ENCODE assay signal across 9 cellular contexts in genomic region chr5:55227738-55228430, GRCh38. TPM values are rescaled to one million over a fixed set of nuclear protein-coding genes. Genes with fewer than 3 reads are reported as not detected.
DNase-seq lines count a peak whose midpoint lies in the region; ATAC-seq and TF ChIP-seq lines count a peak whose summit lies in the region.
"Had no signal": no experiment of that assay in that cellular context is flagged by ENCODE, and none has a peak within 500 bp of the region (broad histone marks: within the 10 kb centered on the region; RNA-seq: fewer than 3 reads in every experiment).

No MANE protein-coding gene starts in this region.

- H3K27ac Mint-ChIP-seq in stimulated activated effector memory CD8-positive, alpha-beta T cell treated with anti-CD3 and anti-CD28 coated beads, Interleukin-12 subunit alpha, Interleukin-12 subunit beta, amount 100 ng/mL, for 72 hours: peak overlapping the region; percentile 60

- no peaks in the 10 kb centered on the region for H4K20me1 ChIP-seq in hepatocyte (ENCODE audit: insufficient read depth, poor library complexity, severe bottlenecking)

- H3K79me2 ChIP-seq in hepatocyte: no peaks in the 10 kb centered on the region

- peak overlapping the region; percentile 74 for H3K4me3 Mint-ChIP-seq in stimulated activated effector memory CD8-positive, alpha-beta T cell treated with anti-CD3 and anti-CD28 coated beads, Interleukin-12 subunit alpha, Interleukin-12 subunit beta, amount 100 ng/mL, for 72 hours

- H3K27me3 ChIP-seq in hepatocyte: peaks cover 99% of the 10 kb centered on the region

- no peaks in the 10 kb centered on the region for H3K9me3 ChIP-seq in SK-N-MC (ENCODE audit: low read depth, low read length)
- no peaks in the 10 kb centered on the region for H3K9me3 ChIP-seq in hepatocyte (ENCODE audit: low read depth)

- H3K9ac ChIP-seq in SK-N-MC (ENCODE audit: insufficient read length): peak overlapping the region; percentile 74

- no peaks in the 10 kb centered on the region for H3K9me3 Mint-ChIP-seq in stimulated activated effector memory CD8-positive, alpha-beta T cell treated with anti-CD3 and anti-CD28 coated beads, Interleukin-12 subunit alpha, Interleukin-12 subunit beta, amount 100 ng/mL, for 72 hours

- H2AFZ ChIP-seq in hepatocyte: peak overlapping the region; percentile 66

- peak overlapping the region; percentile 92 for H3K4me3 ChIP-seq in SK-N-MC
- H3K4me3 ChIP-seq in hepatocyte: peak overlapping the region; percentile 52

- H3K27ac ChIP-seq in SK-N-MC (no peak overlapping the region), hepatocyte (no peak overlapping the region)

- H3K9me2 ChIP-seq in hepatocyte (replicated peaks; ENCODE audit: insufficient read depth): no peaks in the 10 kb centered on the region

- H3K4me1 ChIP-seq in hepatocyte (ENCODE audit: insufficient read depth): peaks cover 36% of the 10 kb centered on the region

- H3K4me2 ChIP-seq in hepatocyte: peak overlapping the region; percentile 96

- H3K36me3 ChIP-seq in SK-N-MC (ENCODE audit: insufficient read depth, low read length): no peaks in the 10 kb centered on the region
- no peaks in the 10 kb centered on the region for H3K36me3 ChIP-seq in hepatocyte (replicated peaks; ENCODE audit: insufficient read depth, low read depth)

- ATAC-seq in stimulated activated effector memory CD8-positive, alpha-beta T cell treated with anti-CD3 and anti-CD28 coated beads, Interleukin-12 subunit alpha, Interleukin-12 subunit beta, amount 100 ng/mL, for 72 hours: no peak
- ATAC-seq in GM18520 (IDR thresholded peaks at IDR 0.05; ENCODE audit: unreplicated experiment) (no peak), HG03039 (IDR thresholded peaks at IDR 0.05; ENCODE audit: unreplicated experiment) (no peak)

- DNase-seq in NCI-H345 (lab: John Stamatoyannopoulos, UW) (peak; percentile 49), NCI-H345 treated with DMSO at 0.1 percent for 48 hours (lab: John Stamatoyannopoulos, UW; ENCODE audit: unreplicated experiment) (no peak), SK-N-MC (ENCODE audit: low read depth, low spot score) (no peak), hepatocyte (ENCODE audit: low spot score) (no peak), NCI-H510A treated with DMSO at 0.1 percent for 48 hours (lab: John Stamatoyannopoulos, UW) (no peak)
- DNase-seq in stimulated activated effector memory CD8-positive, alpha-beta T cell treated with anti-CD3 and anti-CD28 coated beads, Interleukin-12 subunit alpha, Interleukin-12 subunit beta, amount 100 ng/mL, for 72 hours (ENCODE audit: low spot score in 2 of 2): no peak

- H3K4me1 Mint-ChIP-seq in stimulated activated effector memory CD8-positive, alpha-beta T cell treated with anti-CD3 and anti-CD28 coated beads, Interleukin-12 subunit alpha, Interleukin-12 subunit beta, amount 100 ng/mL, for 72 hours: peaks cover 63% of the 10 kb centered on the region

- no peak for TF ChIP-seq CTCF in hepatocyte (IDR thresholded peaks at IDR 0.05; ENCODE audit: poor library complexity)

- WGBS in hepatocyte (ENCODE audit: low lambda C conversion rate, missing lambda C conversion rate): 4% methylated on average over 24 of the region's 25 CpGs

- H3K36me3 Mint-ChIP-seq in stimulated activated effector memory CD8-positive, alpha-beta T cell treated with anti-CD3 and anti-CD28 coated beads, Interleukin-12 subunit alpha, Interleukin-12 subunit beta, amount 100 ng/mL, for 72 hours: peaks cover 10% of the 10 kb centered on the region

RNA-seq across cellular contexts. Expression of gene MCIDAS, which starts 0.8 kb away (rescaled TPM):
- not detected in 2 replicates for total RNA-seq in hepatocyte
- 0.08 TPM in 1 of 2 replicates, not detected in the other for polyA plus RNA-seq in hepatocyte
- total RNA-seq: glomerular endothelial cell had no signal

RNA-seq across cellular contexts. Expression of gene CCNO, which starts 5.5 kb away (rescaled TPM):
- total RNA-seq in hepatocyte: 0.12 and 0.13 TPM in 2 replicates
- 0.97 and 2.5 TPM in 2 replicates for polyA plus RNA-seq in hepatocyte

RNA-seq across cellular contexts. Expression of gene CDC20B, which starts 54.9 kb away (rescaled TPM):
- total RNA-seq in hepatocyte: 0.28 and 0.30 TPM in 2 replicates
- polyA plus RNA-seq in hepatocyte: 0.12 TPM in 1 of 2 replicates, not detected in the other
